Comparison of ENCODE assay signal across 12 cellular contexts in the genomic region with DNA sequence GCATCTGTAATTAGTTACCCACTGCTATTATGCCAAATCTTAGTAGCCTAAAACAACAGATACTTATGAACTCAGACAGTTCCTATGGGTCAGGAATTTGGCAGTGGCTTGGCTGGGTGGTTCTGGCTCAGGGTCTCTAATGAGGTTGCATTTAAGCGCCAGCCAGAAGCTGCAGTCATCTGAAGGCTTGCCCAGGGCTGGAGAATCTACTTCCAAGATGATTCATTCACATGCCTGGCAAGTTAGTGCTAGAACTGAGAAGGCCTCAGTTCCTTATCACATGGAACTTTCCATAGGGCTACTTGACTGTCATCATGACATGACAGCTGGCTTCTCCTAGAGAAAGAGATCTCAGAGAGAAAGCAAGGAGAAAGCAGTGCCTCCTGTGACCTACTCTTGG.
A peak's percentile ranks its signal among the peaks of the same experiment; 100 is the strongest.
DNase-seq lines count a peak whose midpoint lies in the region; ATAC-seq and TF ChIP-seq lines count a peak whose summit lies in the region.
"Had no signal": no experiment of that assay in that cellular context is flagged by ENCODE, and none has a peak within 500 bp of the region (broad histone marks: within the 10 kb centered on the region; RNA-seq: fewer than 3 reads in every experiment).

No MANE protein-coding gene starts in this region.

- in situ Hi-C loops in ACHN (cut with HindIII; ENCODE audit: low pct_ligation_motif_present, low pct_unique_long_range_greater_than_20kb, low sequenced_read_pairs), result no loop called here

- WGBS in stomach, 5 donors, result 72 to 97% (median 89%) methylated on average over 1 of the region's 1 CpG

- TF ChIP-seq CTCF in choroid plexus epithelial cell (conservative IDR thresholded peaks at IDR 0.05; ENCODE audit: low read depth, low read length) (no peak), stomach (IDR thresholded peaks at IDR 0.05) (no peak)

- H3K27me3 ChIP-seq in stomach, result no peaks in the 10 kb centered on the region
- H3K27me3 ChIP-seq: BLaER1 treated with 17β-estradiol and CSF1 and Interleukin-3, amounts not matched to agents 10 nM and 100 nM; SJSA1; upper lobe of left lung had no signal

- TF ChIP-seq EP300 in stomach (IDR thresholded peaks at IDR 0.05), result no peak

- no peaks in the 10 kb centered on the region for H3K9me3 ChIP-seq in stomach
- H3K9me3 ChIP-seq: SJSA1, upper lobe of left lung had no signal

- DNase-seq in ACHN (peak; percentile 82), LHCN-M2 (ENCODE audit: low read depth) (peak; percentile 90), choroid plexus epithelial cell (ENCODE audit: low read depth) (peak; percentile 65), kidney tubule cell (ENCODE audit: low spot score) (peak; percentile 89), stomach (no peak)
- no peak for DNase-seq in central memory CD4-positive, alpha-beta T cell
- DNase-seq: upper lobe of left lung had no signal

- H3K27ac ChIP-seq in stomach, result no peak overlapping the region
- H3K27ac ChIP-seq: BLaER1 treated with 17β-estradiol and CSF1 and Interleukin-3, amounts not matched to agents 10 nM and 100 nM; coronary artery; SJSA1; upper lobe of left lung had no signal

- intact Hi-C loops in stomach (cut with DNase I; ENCODE audit: low total_unique reads), result no loop called here

- TF ChIP-seq POLR2A in stomach (IDR thresholded peaks at IDR 0.05), result no peak

- H3K4me1 ChIP-seq in stomach, result no peaks in the 10 kb centered on the region
- H3K4me1 ChIP-seq: BLaER1 treated with 17β-estradiol and CSF1 and Interleukin-3, amounts not matched to agents 10 nM and 100 nM; upper lobe of left lung had no signal

- no peaks in the 10 kb centered on the region for H3K36me3 ChIP-seq in stomach
- H3K36me3 ChIP-seq: BLaER1 treated with 17β-estradiol and CSF1 and Interleukin-3, amounts not matched to agents 10 nM and 100 nM; SJSA1; upper lobe of left lung had no signal

- no peak overlapping the region for H3K4me3 ChIP-seq in choroid plexus epithelial cell (ENCODE audit: low read depth, low read length)
- H3K4me3 ChIP-seq in stomach, result no peak overlapping the region
- H3K4me3 ChIP-seq: BLaER1 treated with 17β-estradiol and CSF1 and Interleukin-3, amounts not matched to agents 10 nM and 100 nM; coronary artery; SJSA1; upper lobe of left lung had no signal

- ATAC-seq in GM21447 (IDR thresholded peaks at IDR 0.05; ENCODE audit: unreplicated experiment) (no peak), HG02571 (IDR thresholded peaks at IDR 0.05; ENCODE audit: unreplicated experiment) (no peak)

Comparison
In these comparisons a context has a peak if more than half of its experiments do, and no peak if none do; other contexts are left out.
1. DNase-seq: peak in ACHN (single experiment), LHCN-M2 (single experiment), choroid plexus epithelial cell (single experiment) and kidney tubule cell (single experiment); none in stomach (single experiment) and central memory CD4-positive, alpha-beta T cell (single experiment).